Comparison of ENCODE assay signal across 16 cellular contexts in genomic region chr5:38135486-38136031, GRCh38.
"Had no signal": no experiment of that assay in that cellular context is flagged by ENCODE, and none has a peak within 500 bp of the region (broad histone marks: within the 10 kb centered on the region; RNA-seq: fewer than 3 reads in every experiment).

No MANE protein-coding gene starts in this region.

- H3K4me1 ChIP-seq: colonic mucosa, heart right ventricle, left ventricle myocardium inferior, lower lobe of right lung, tibial artery had no signal

- DNase-seq: caudate nucleus; colonic mucosa; dermis blood vessel endothelial cell; heart right ventricle; hypothalamus; left ventricle myocardium inferior; lower lobe of right lung; naive thymus-derived CD4-positive, alpha-beta T cell; posterior cingulate gyrus; stimulated activated CD4-positive, alpha-beta T cell treated with anti-CD3 and anti-CD28 coated beads, Interleukin-4, amount 100 ng/mL, for 1 hour; stimulated activated CD8-positive, alpha-beta memory T cell treated with anti-CD3 and anti-CD28 coated beads, Interleukin-4, amount 100 ng/mL, for 48 hours; stimulated activated naive CD8-positive, alpha-beta T cell treated with anti-CD3 and anti-CD28 coated beads, Interleukin-15, Interleukin-2, amounts not matched to agents 100 U/mL and 50 U/mL, for 24 hours; tibial artery had no signal

- H3K27ac Mint-ChIP-seq: memory B cell; naive thymus-derived CD4-positive, alpha-beta T cell; stimulated activated effector memory CD8-positive, alpha-beta T cell treated with anti-CD3 and anti-CD28 coated beads, Interleukin-12 subunit alpha, Interleukin-12 subunit beta, amount 100 ng/mL, for 72 hours had no signal

- H3K4me3 ChIP-seq: colonic mucosa, heart right ventricle, left ventricle myocardium inferior, lower lobe of right lung, tibial artery had no signal

- H3K9me3 ChIP-seq: colonic mucosa, heart right ventricle, left ventricle myocardium inferior, lower lobe of right lung, neutrophil, tibial artery had no signal

- H3K27ac ChIP-seq: colonic mucosa, heart right ventricle, left ventricle myocardium inferior, lower lobe of right lung, neutrophil, tibial artery had no signal

- H3K4me3 Mint-ChIP-seq: memory B cell; naive thymus-derived CD4-positive, alpha-beta T cell; stimulated activated effector memory CD8-positive, alpha-beta T cell treated with anti-CD3 and anti-CD28 coated beads, Interleukin-12 subunit alpha, Interleukin-12 subunit beta, amount 100 ng/mL, for 72 hours had no signal

- H3K36me3 ChIP-seq: colonic mucosa, heart right ventricle, left ventricle myocardium inferior, lower lobe of right lung, neutrophil, tibial artery had no signal

- H3K27me3 ChIP-seq: colonic mucosa, neutrophil had no signal

- H3K36me3 Mint-ChIP-seq: memory B cell; naive thymus-derived CD4-positive, alpha-beta T cell; stimulated activated effector memory CD8-positive, alpha-beta T cell treated with anti-CD3 and anti-CD28 coated beads, Interleukin-12 subunit alpha, Interleukin-12 subunit beta, amount 100 ng/mL, for 72 hours had no signal

- H3K27me3 Mint-ChIP-seq: memory B cell had no signal

- H3K4me1 Mint-ChIP-seq: memory B cell; naive thymus-derived CD4-positive, alpha-beta T cell; stimulated activated effector memory CD8-positive, alpha-beta T cell treated with anti-CD3 and anti-CD28 coated beads, Interleukin-12 subunit alpha, Interleukin-12 subunit beta, amount 100 ng/mL, for 72 hours had no signal

- ATAC-seq: heart right ventricle; naive thymus-derived CD4-positive, alpha-beta T cell; stimulated activated effector memory CD8-positive, alpha-beta T cell treated with anti-CD3 and anti-CD28 coated beads, Interleukin-12 subunit alpha, Interleukin-12 subunit beta, amount 100 ng/mL, for 72 hours; stimulated activated naive CD8-positive, alpha-beta T cell treated with anti-CD3 and anti-CD28 coated beads, Interleukin-15, Interleukin-2, amounts not matched to agents 100 U/mL and 50 U/mL, for 24 hours had no signal
